ENCODE assay signal across 19 cellular contexts in the genomic region with DNA sequence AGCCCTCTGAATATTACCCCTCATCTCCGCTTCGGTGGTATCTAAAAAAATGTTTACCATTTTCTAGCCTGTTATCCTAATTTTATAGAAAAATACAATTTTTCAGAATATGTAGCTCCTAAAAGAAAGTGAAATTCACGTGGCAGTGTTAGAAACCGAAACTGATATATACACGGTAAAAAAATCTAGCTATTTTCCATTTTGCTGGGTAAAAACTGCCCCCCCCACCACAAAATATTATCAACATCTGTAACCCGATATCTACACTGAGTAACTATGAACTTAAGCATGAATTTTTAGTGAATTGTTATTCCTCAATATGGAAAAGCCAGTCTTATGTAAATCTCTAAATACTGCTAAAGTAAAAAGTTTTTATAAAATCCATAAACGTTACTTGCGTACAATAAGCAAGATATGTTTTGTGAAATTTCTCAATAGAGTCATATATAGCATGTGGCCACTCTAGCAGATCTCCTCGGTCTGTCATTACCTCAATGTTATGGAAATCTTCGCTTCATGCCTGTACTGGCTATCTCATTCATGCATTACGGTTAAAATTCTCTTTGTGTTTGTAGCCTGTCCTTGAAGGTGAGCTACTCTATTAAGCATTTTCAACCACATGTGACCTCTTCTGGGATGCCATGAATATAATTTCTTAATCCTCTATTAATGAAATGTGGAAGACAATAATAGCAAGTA.
DNase-seq lines count a peak whose midpoint lies in the region; ATAC-seq and TF ChIP-seq lines count a peak whose summit lies in the region.
"Had no signal": no experiment of that assay in that cellular context is flagged by ENCODE, and none has a peak within 500 bp of the region (broad histone marks: within the 10 kb centered on the region; RNA-seq: fewer than 3 reads in every experiment).

No MANE protein-coding gene starts in this region.

- no peaks in the 10 kb centered on the region for H3K36me3 Mint-ChIP-seq in CD8-positive, alpha-beta memory T cell

- no peak for TF ChIP-seq CTCF in parathyroid adenoma (IDR thresholded peaks at IDR 0.05)

- no peak for DNase-seq in CD8-positive, alpha-beta memory T cell
- no peak for DNase-seq in activated naive CD4-positive, alpha-beta T cell treated with Interleukin-2 at 50 U/mL for 16 hours
- DNase-seq: amniotic stem cell; central memory CD4-positive, alpha-beta T cell; GF-D8; kidney glomerular epithelial cell; NCI-H2107; small intestine had no signal

- peak; percentile 48 for ATAC-seq in GM19035 (IDR thresholded peaks at IDR 0.05; ENCODE audit: unreplicated experiment)
- ATAC-seq in HG02763 (IDR thresholded peaks at IDR 0.05; ENCODE audit: unreplicated experiment), result peak; percentile 68
- peak; percentile 50 for ATAC-seq in HG03457 (IDR thresholded peaks at IDR 0.05; ENCODE audit: unreplicated experiment)
- ATAC-seq in GM18873 (IDR thresholded peaks at IDR 0.05; ENCODE audit: low FRiP score, unreplicated experiment), result no peak
- ATAC-seq: HepG2 had no signal

- H3K27me3 ChIP-seq in parathyroid adenoma (ENCODE audit: control insufficient read depth, insufficient read depth, low read length), result no peaks in the 10 kb centered on the region
- H3K27me3 ChIP-seq in CD8-positive, alpha-beta memory T cell (ENCODE audit: insufficient read depth, low read length, poor library complexity, severe bottlenecking), result no peaks in the 10 kb centered on the region
- H3K27me3 ChIP-seq: hepatocyte had no signal

- no peaks in the 10 kb centered on the region for H3K9me3 Mint-ChIP-seq in CD8-positive, alpha-beta memory T cell
- H3K9me3 Mint-ChIP-seq: activated T-helper 2 cell treated with anti-CD3 and anti-CD28 coated beads, Interferon-gamma antibody, Interleukin-2, Interleukin-4, amounts not matched to agents 10 μg/mL and 5 μg/mL and 100 μg/mL, durations not matched to agents 14 hours and 24 hours and 36 hours; nephron had no signal

- no peaks in the 10 kb centered on the region for H3K9me3 ChIP-seq in parathyroid adenoma (ENCODE audit: control insufficient read depth, low read length)
- no peaks in the 10 kb centered on the region for H3K9me3 ChIP-seq in CD8-positive, alpha-beta memory T cell (ENCODE audit: low read length)
- H3K9me3 ChIP-seq: prostate gland had no signal

- no peak overlapping the region for H3K4me2 ChIP-seq in parathyroid adenoma (ENCODE audit: low read length)
- H3K4me2 ChIP-seq: hepatocyte had no signal

- no peaks in the 10 kb centered on the region for H3K79me2 ChIP-seq in parathyroid adenoma
- H3K79me2 ChIP-seq: hepatocyte had no signal

- H3K4me3 Mint-ChIP-seq in CD8-positive, alpha-beta memory T cell, result no peak overlapping the region
- H3K4me3 Mint-ChIP-seq: nephron had no signal

- POLR2A ChIA-PET in CD8-positive, alpha-beta memory T cell (lab: Charles Lee), result no interaction called here

- no peaks in the 10 kb centered on the region for H3K27me3 Mint-ChIP-seq in CD8-positive, alpha-beta memory T cell

- H3K27ac Mint-ChIP-seq in CD8-positive, alpha-beta memory T cell, result no peak overlapping the region
- H3K27ac Mint-ChIP-seq: activated T-helper 2 cell treated with anti-CD3 and anti-CD28 coated beads, Interferon-gamma antibody, Interleukin-2, Interleukin-4, amounts not matched to agents 10 μg/mL and 5 μg/mL and 100 μg/mL, durations not matched to agents 14 hours and 24 hours and 36 hours; nephron had no signal

- H3K4me1 Mint-ChIP-seq in CD8-positive, alpha-beta memory T cell, result no peaks in the 10 kb centered on the region
- H3K4me1 Mint-ChIP-seq: nephron had no signal

- no peak overlapping the region for H3K27ac ChIP-seq in parathyroid adenoma
- no peak overlapping the region for H3K27ac ChIP-seq in CD8-positive, alpha-beta memory T cell (ENCODE audit: low read depth, low read length)
- H3K27ac ChIP-seq: hepatocyte, prostate gland, VCaP had no signal

- H3K36me3 ChIP-seq in parathyroid adenoma (ENCODE audit: control insufficient read depth, insufficient read depth, low read length), result no peaks in the 10 kb centered on the region
- no peaks in the 10 kb centered on the region for H3K36me3 ChIP-seq in CD8-positive, alpha-beta memory T cell (ENCODE audit: insufficient read depth, low read length)
- H3K36me3 ChIP-seq: prostate gland had no signal

- no peak overlapping the region for H3K4me3 ChIP-seq in parathyroid adenoma (ENCODE audit: low read depth, low read length)
- H3K4me3 ChIP-seq in CD8-positive, alpha-beta memory T cell (ENCODE audit: low read length), result no peak overlapping the region
- H3K4me3 ChIP-seq: hepatocyte, prostate gland had no signal

- peak overlapping the region; percentile 18 for H2AFZ ChIP-seq in parathyroid adenoma
- H2AFZ ChIP-seq: hepatocyte had no signal

- H3K4me1 ChIP-seq in parathyroid adenoma, result no peaks in the 10 kb centered on the region
- no peaks in the 10 kb centered on the region for H3K4me1 ChIP-seq in CD8-positive, alpha-beta memory T cell (ENCODE audit: insufficient read depth, low read length)
- H3K4me1 ChIP-seq: prostate gland had no signal

- CTCF ChIA-PET in CD8-positive, alpha-beta memory T cell (lab: Charles Lee), result no interaction called here

- no peak overlapping the region for H3K9ac ChIP-seq in parathyroid adenoma
